ENCODE assay signal across 22 cellular contexts in genomic region chr3:129505341-129505740, GRCh38. TPM values are rescaled to one million over a fixed set of nuclear protein-coding genes. Genes with fewer than 3 reads are reported as not detected.
DNase-seq lines count a peak whose midpoint lies in the region; ATAC-seq and TF ChIP-seq lines count a peak whose summit lies in the region.
"Had no signal": no experiment of that assay in that cellular context is flagged by ENCODE, and none has a peak within 500 bp of the region (broad histone marks: within the 10 kb centered on the region; RNA-seq: fewer than 3 reads in every experiment).

No MANE protein-coding gene starts in this region.

- no peaks in the 10 kb centered on the region for H3K27me3 ChIP-seq in left ventricle myocardium inferior (ENCODE audit: low read depth)
- H3K27me3 ChIP-seq: adrenal gland had no signal

- peak overlapping the region; percentile 67 for H3K27ac ChIP-seq in left ventricle myocardium inferior (replicated peaks)
- H3K27ac ChIP-seq in OCI-LY7 (ENCODE audit: low read depth, low read length, poor library complexity, severe bottlenecking): no peak overlapping the region
- H3K27ac ChIP-seq: adrenal gland, C4-2B had no signal

- H3K9me3 ChIP-seq in left ventricle myocardium inferior (replicated peaks): no peaks in the 10 kb centered on the region
- no peaks in the 10 kb centered on the region for H3K9me3 ChIP-seq in OCI-LY7 (ENCODE audit: low read length)
- H3K9me3 ChIP-seq: adrenal gland had no signal

- peaks cover 78% of the 10 kb centered on the region for H3K4me1 ChIP-seq in left ventricle myocardium inferior
- no peaks in the 10 kb centered on the region for H3K4me1 ChIP-seq in OCI-LY7 (ENCODE audit: insufficient read depth, low read length, poor library complexity, severe bottlenecking)

- H3K4me3 ChIP-seq in left ventricle myocardium inferior (no peak overlapping the region), OCI-LY7 (ENCODE audit: low read depth, low read length, poor library complexity, severe bottlenecking) (no peak overlapping the region)
- H3K4me3 ChIP-seq: adrenal gland had no signal

- H3K27me3 Mint-ChIP-seq in activated T-helper 2 cell treated with anti-CD3 and anti-CD28 coated beads, Interferon-gamma antibody, Interleukin-2, Interleukin-4, amounts not matched to agents 10 μg/mL and 5 μg/mL and 100 μg/mL, durations not matched to agents 14 hours and 24 hours and 36 hours (ENCODE audit: low read depth): no peaks in the 10 kb centered on the region
- H3K27me3 Mint-ChIP-seq: activated CD4-positive, alpha-beta T cell treated with anti-CD3 and anti-CD28 coated beads for 36 hours; IgD-negative memory B cell had no signal

- H3K79me2 ChIP-seq in OCI-LY7 (ENCODE audit: insufficient read depth, low read depth, low read length): no peaks in the 10 kb centered on the region

- no peaks in the 10 kb centered on the region for H3K9me3 Mint-ChIP-seq in activated T-helper 2 cell treated with anti-CD3 and anti-CD28 coated beads, Interferon-gamma antibody, Interleukin-2, Interleukin-4, amounts not matched to agents 10 μg/mL and 5 μg/mL and 100 μg/mL, durations not matched to agents 14 hours and 24 hours and 36 hours
- H3K9me3 Mint-ChIP-seq: IgD-negative memory B cell; natural killer cell treated with Interleukin-12 subunit alpha and Interleukin-12 subunit beta and Interleukin-15 and Interleukin-18, amount 100 ng/mL, for 72 hours had no signal

- CTCF ChIA-PET in OCI-LY7 (lab: Charles Lee; ENCODE audit: unreplicated experiment): no interaction called here

- BruUV-seq in OCI-LY7 (replicated peaks; lab: Mats Ljungman, UMichigan): TSS peak; percentile 41

- POLR2A ChIA-PET in OCI-LY7 (lab: Charles Lee): no interaction called here

- H3K4me1 Mint-ChIP-seq in activated T-helper 2 cell treated with anti-CD3 and anti-CD28 coated beads, Interferon-gamma antibody, Interleukin-2, Interleukin-4, amounts not matched to agents 10 μg/mL and 5 μg/mL and 100 μg/mL, durations not matched to agents 14 hours and 24 hours and 36 hours (ENCODE audit: low read depth): no peaks in the 10 kb centered on the region
- H3K4me1 Mint-ChIP-seq: activated CD4-positive, alpha-beta T cell treated with anti-CD3 and anti-CD28 coated beads for 36 hours; IgD-negative memory B cell had no signal

- TF ChIP-seq CTCF in left ventricle myocardium inferior (IDR thresholded peaks at IDR 0.05; ENCODE audit: borderline replicate concordance) (no peak), OCI-LY7 (conservative IDR thresholded peaks at IDR 0.05; ENCODE audit: low read length) (no peak)

- no peaks in the 10 kb centered on the region for H3K36me3 Mint-ChIP-seq in activated T-helper 2 cell treated with anti-CD3 and anti-CD28 coated beads, Interferon-gamma antibody, Interleukin-2, Interleukin-4, amounts not matched to agents 10 μg/mL and 5 μg/mL and 100 μg/mL, durations not matched to agents 14 hours and 24 hours and 36 hours (ENCODE audit: low read depth)
- H3K36me3 Mint-ChIP-seq: natural killer cell treated with Interleukin-12 subunit alpha and Interleukin-12 subunit beta and Interleukin-15 and Interleukin-18, amount 100 ng/mL, for 72 hours had no signal

- H4K20me1 ChIP-seq in OCI-LY7 (ENCODE audit: insufficient read depth, low read length): no peaks in the 10 kb centered on the region

- no peak overlapping the region for H2AFZ ChIP-seq in OCI-LY7 (ENCODE audit: low read length)

- DNase-seq in left ventricle myocardium inferior (no peak), cardiac septum (ENCODE audit: low spot score) (no peak), NCI-H2029 treated with DMSO at 0.1 percent for 48 hours (lab: John Stamatoyannopoulos, UW) (peak; percentile 56), OCI-LY7 (ENCODE audit: low spot score) (no peak)
- no peak for DNase-seq in activated T-helper 2 cell treated with anti-CD3 and anti-CD28 coated beads, Interferon-gamma antibody, Interleukin-2, Interleukin-4, amounts not matched to agents 10 μg/mL and 5 μg/mL and 100 μg/mL, durations not matched to agents 14 hours and 24 hours and 36 hours (ENCODE audit: low spot score)
- no peak for DNase-seq in stimulated activated CD8-positive, alpha-beta memory T cell treated with anti-CD3 and anti-CD28 coated beads, Interleukin-4, amount 100 ng/mL, for 48 hours
- DNase-seq: activated CD4-positive, alpha-beta T cell treated with anti-CD3 and anti-CD28 coated beads for 36 hours; activated effector memory CD4-positive, alpha-beta T cell treated with anti-CD3 and anti-CD28 coated beads, Interleukin-2, amount 50 U/mL, for 16 hours; mesenchymal stem cell; NCI-H345; small intestine; stimulated activated CD4-positive, alpha-beta T cell treated with anti-CD3 and anti-CD28 coated beads, Interleukin-4, amount 100 ng/mL, for 1 hour; SW 1271 had no signal

- no peaks in the 10 kb centered on the region for H3K9me2 ChIP-seq in OCI-LY7 (ENCODE audit: insufficient read depth, low read length)

- H3K4me2 ChIP-seq in OCI-LY7 (ENCODE audit: low read length): no peak overlapping the region

- H3K27ac Mint-ChIP-seq in activated T-helper 2 cell treated with anti-CD3 and anti-CD28 coated beads, Interferon-gamma antibody, Interleukin-2, Interleukin-4, amounts not matched to agents 10 μg/mL and 5 μg/mL and 100 μg/mL, durations not matched to agents 14 hours and 24 hours and 36 hours: no peak overlapping the region
- H3K27ac Mint-ChIP-seq: activated CD4-positive, alpha-beta T cell treated with anti-CD3 and anti-CD28 coated beads for 36 hours; IgD-negative memory B cell; natural killer cell treated with Interleukin-12 subunit alpha and Interleukin-12 subunit beta and Interleukin-15 and Interleukin-18, amount 100 ng/mL, for 72 hours had no signal

- no peak overlapping the region for H3K4me3 Mint-ChIP-seq in activated T-helper 2 cell treated with anti-CD3 and anti-CD28 coated beads, Interferon-gamma antibody, Interleukin-2, Interleukin-4, amounts not matched to agents 10 μg/mL and 5 μg/mL and 100 μg/mL, durations not matched to agents 14 hours and 24 hours and 36 hours (ENCODE audit: low read depth)
- H3K4me3 Mint-ChIP-seq: activated CD4-positive, alpha-beta T cell treated with anti-CD3 and anti-CD28 coated beads for 36 hours; IgD-negative memory B cell; natural killer cell treated with Interleukin-12 subunit alpha and Interleukin-12 subunit beta and Interleukin-15 and Interleukin-18, amount 100 ng/mL, for 72 hours had no signal

- ATAC-seq in GM18909 (IDR thresholded peaks at IDR 0.05; ENCODE audit: poor library complexity, unreplicated experiment) (no peak), HG02759 (IDR thresholded peaks at IDR 0.05; ENCODE audit: unreplicated experiment) (no peak)
- ATAC-seq: activated CD4-positive, alpha-beta T cell treated with anti-CD3 and anti-CD28 coated beads for 36 hours; natural killer cell treated with Interleukin-12 subunit alpha and Interleukin-12 subunit beta and Interleukin-15 and Interleukin-18, amount 100 ng/mL, for 72 hours had no signal

- intact Hi-C loops in left ventricle myocardium inferior (cut with micrococcal nuclease): loop anchor here (10.0 kb wide), 1 partner anchor 49 kb away; no protein-coding TSS in a partner anchor
- intact Hi-C loops in cardiac septum (cut with DNase I): no loop called here
- intact Hi-C loops in OCI-LY7 (cut with micrococcal nuclease; ENCODE audit: unreplicated experiment): no loop called here
- intact Hi-C loops in activated T-helper 2 cell treated with anti-CD3 and anti-CD28 coated beads, Interferon-gamma antibody, Interleukin-2, Interleukin-4, amounts not matched to agents 10 μg/mL and 5 μg/mL and 100 μg/mL, durations not matched to agents 14 hours and 24 hours and 36 hours (cut with micrococcal nuclease): no loop called here

- H3K36me3 ChIP-seq in left ventricle myocardium inferior (peaks cover 21% of the 10 kb centered on the region), OCI-LY7 (ENCODE audit: insufficient read depth, low read length) (0 out of 2 replicates have a peak, but pooled peaks cover 3% of the 10 kb centered on the region)
- H3K36me3 ChIP-seq: adrenal gland had no signal

RNA-seq across cellular contexts. Expression of gene RHO, which starts 23.1 kb away (rescaled TPM):
- total RNA-seq in left ventricle myocardium inferior (not detected), cardiac septum (not detected), OCI-LY7 (2022) (not detected in 2 replicates)
- not detected in 2 replicates for total RNA-seq in OCI-LY7 (2014; rRNA removed; shearing (Covaris generic))
- total RNA-seq in activated T-helper 2 cell treated with anti-CD3 and anti-CD28 coated beads, Interferon-gamma antibody, Interleukin-2, Interleukin-4, amounts not matched to agents 10 μg/mL and 5 μg/mL and 100 μg/mL, durations not matched to agents 14 hours and 24 hours and 36 hours: not detected in 2 replicates
- total RNA-seq: activated CD4-positive, alpha-beta T cell treated with anti-CD3 and anti-CD28 coated beads for 36 hours; adrenal gland; epithelial cell of proximal tubule; frontal cortex; kidney epithelial cell; natural killer cell treated with Interleukin-12 subunit alpha and Interleukin-12 subunit beta and Interleukin-15 and Interleukin-18, amount 100 ng/mL, for 72 hours had no signal

RNA-seq across cellular contexts. Expression of gene H1-8, which starts 37.6 kb away (rescaled TPM):
- total RNA-seq in left ventricle myocardium inferior (not detected), cardiac septum (not detected), OCI-LY7 (2022) (not detected in 2 replicates)
- total RNA-seq in OCI-LY7 (2014; rRNA removed; shearing (Covaris generic)): not detected in 2 replicates
- not detected in 2 replicates for total RNA-seq in activated T-helper 2 cell treated with anti-CD3 and anti-CD28 coated beads, Interferon-gamma antibody, Interleukin-2, Interleukin-4, amounts not matched to agents 10 μg/mL and 5 μg/mL and 100 μg/mL, durations not matched to agents 14 hours and 24 hours and 36 hours
- total RNA-seq: activated CD4-positive, alpha-beta T cell treated with anti-CD3 and anti-CD28 coated beads for 36 hours; adrenal gland; epithelial cell of proximal tubule; frontal cortex; kidney epithelial cell; natural killer cell treated with Interleukin-12 subunit alpha and Interleukin-12 subunit beta and Interleukin-15 and Interleukin-18, amount 100 ng/mL, for 72 hours had no signal
